ENCODE assay signal across 23 cellular contexts in genomic region chr17:34763727-34764665, GRCh38.
A peak's percentile ranks its signal among the peaks of the same experiment; 100 is the strongest.
DNase-seq lines count a peak whose midpoint lies in the region; ATAC-seq, FAIRE-seq and TF ChIP-seq lines count a peak whose summit lies in the region.
"Had no signal": no experiment of that assay in that cellular context is flagged by ENCODE, and none has a peak within 500 bp of the region (broad histone marks: within the 10 kb centered on the region; RNA-seq: fewer than 3 reads in every experiment).

No MANE protein-coding gene starts in this region.

- H3K14ac ChIP-seq in H1 (ENCODE audit: insufficient read length), result no peak overlapping the region

- H3K9me3 ChIP-seq in PC-3 (ENCODE audit: low read length), result no peaks in the 10 kb centered on the region
- H3K9me3 ChIP-seq in H1 (ENCODE audit: insufficient read depth in 2 of 2, low read depth in 1 of 2, low read length in 1 of 2), result no peaks in the 10 kb centered on the region
- H3K9me3 ChIP-seq in sigmoid colon, result no peaks in the 10 kb centered on the region
- H3K9me3 ChIP-seq in osteoblast (ENCODE audit: low read depth, low read length), result no peaks in the 10 kb centered on the region
- H3K9me3 ChIP-seq: adrenal gland, mucosa of descending colon, psoas muscle, SK-N-SH, testis, vagina had no signal

- BruUV-seq in PC-3 (replicated peaks; lab: Mats Ljungman, UMichigan), result no TSS peak

- no peak overlapping the region for H3K4me2 ChIP-seq in PC-3 (ENCODE audit: low read length)
- H3K4me2 ChIP-seq in H1 (ENCODE audit: insufficient read depth in 1 of 2, low read depth in 2 of 2, low read length in 2 of 2), result peak overlapping the region; percentile 29 to 37; a peak in 1 of 4 replicates
- H3K4me2 ChIP-seq in osteoblast (ENCODE audit: insufficient read depth, low read length), result no peak overlapping the region
- H3K4me2 ChIP-seq: SK-N-SH had no signal

- POLR2A ChIA-PET in PC-3 (lab: Charles Lee; ENCODE audit: unreplicated experiment), result no interaction called here
- POLR2A ChIA-PET in H1 (lab: Charles Lee; ENCODE audit: partially characterized antibody), result no interaction called here

- no peaks in the 10 kb centered on the region for H3K36me3 ChIP-seq in PC-3 (ENCODE audit: low read depth, low read length)
- no peaks in the 10 kb centered on the region; a peak in 1 of 8 replicates for H3K36me3 ChIP-seq in H1 (ENCODE audit: control insufficient read depth in 2 of 4, insufficient read depth in 4 of 4, low read length in 3 of 4)
- no peaks in the 10 kb centered on the region for H3K36me3 ChIP-seq in sigmoid colon
- no peaks in the 10 kb centered on the region for H3K36me3 ChIP-seq in osteoblast (ENCODE audit: insufficient read depth, low read length)
- H3K36me3 ChIP-seq: adrenal gland, vagina had no signal

- H3K4ac ChIP-seq in H1 (replicated peaks; ENCODE audit: insufficient read length, low read depth, low read length), result no peak overlapping the region

- no peaks in the 10 kb centered on the region for H3K79me1 ChIP-seq in H1 (ENCODE audit: low read depth, low read length)

- H3K9ac ChIP-seq in PC-3 (ENCODE audit: low read length), result no peak overlapping the region
- no peak overlapping the region for H3K9ac ChIP-seq in H1 (replicated peaks in 1 of 4; ENCODE audit: extremely low read depth in 1 of 4, low read depth in 3 of 4, low read length in 3 of 4)
- H3K9ac ChIP-seq: SK-N-SH had no signal

- no peak overlapping the region for H4K5ac ChIP-seq in H1 (ENCODE audit: insufficient read length, low read depth, low read length)

- H2BK15ac ChIP-seq in H1 (ENCODE audit: low read length), result peak overlapping the region; percentile 93; the same call in 1 of the 2 replicates

- H3K27ac ChIP-seq in PC-3 (ENCODE audit: low read length) (no peak overlapping the region), H1 (ENCODE audit: low read depth, low read length) (no peak overlapping the region), sigmoid colon (no peak overlapping the region), osteoblast (ENCODE audit: low read depth, low read length) (no peak overlapping the region)
- H3K27ac ChIP-seq: adrenal gland, psoas muscle, RWPE1, testis, vagina had no signal

- 90% methylated on average over 6 of the region's 7 CpGs; no CpG with 5 or more reads in 1 of the 2 experiments for WGBS in H1 (ENCODE audit: extremely low coverage in 1 of 2, insufficient coverage in 1 of 2, insufficient read length in 1 of 2, insufficient replicate concordance in 2 of 2, low coverage in 1 of 2, low lambda C conversion rate in 2 of 2, missing lambda C conversion rate in 1 of 2), 2 experiments
- 71 to 74% methylated on average over 7 of the region's 7 CpGs for WGBS in sigmoid colon, 2 donors

- H2BK20ac ChIP-seq in H1 (ENCODE audit: low read length), result no peak overlapping the region

- TF ChIP-seq RAD21 in H1 (IDR thresholded peaks at IDR 0.05 in 1 of 2, conservative IDR thresholded peaks at IDR 0.05 in 1 of 2; ENCODE audit: low read depth in 2 of 2, low read length in 2 of 2), result no peak

- TF ChIP-seq POLR2A in H1 (IDR thresholded peaks at IDR 0.05; ENCODE audit: control extremely low read depth in 1 of 2, low read depth in 2 of 2, low read length in 2 of 2) (no peak), sigmoid colon (IDR thresholded peaks at IDR 0.05) (no peak)

- no peak overlapping the region for H2BK120ac ChIP-seq in H1 (replicated peaks; ENCODE audit: low read depth, low read length)

- no peak overlapping the region; the same call in 1 of the 2 replicates for H2AK5ac ChIP-seq in H1 (ENCODE audit: low read depth, low read length)

- intact Hi-C loops in PC-3 (cut with micrococcal nuclease) (no loop called here), sigmoid colon (cut with DNase I) (no loop called here)

- peak; percentile 10 for DNase-seq in ELR (ENCODE audit: low read depth)
- DNase-seq in PC-3, result peak; percentile 2
- DNase-seq in H1 (ENCODE audit: low read depth in 1 of 2, low spot score in 2 of 2), result no peak
- peak; percentile 30 for DNase-seq in sigmoid colon
- no peak for DNase-seq in osteoblast (ENCODE audit: insufficient read length, low spot score, missing footprints)
- DNase-seq: activated CD8-positive, alpha-beta T cell treated with anti-CD3 and anti-CD28 coated beads for 36 hours; adrenal gland; CD4-positive, alpha-beta memory T cell; mucosa of descending colon; NCI-H1105; NCI-H2081; NK-92 treated with Interleukin-12 subunit alpha and Interleukin-12 subunit beta, amount 100 ng/mL, for 24 hours; psoas muscle; SK-N-SH; small intestine; T1000; testis had no signal

- H3K23ac ChIP-seq in H1 (ENCODE audit: insufficient read length), result no peak overlapping the region

- no peak overlapping the region for H2AFZ ChIP-seq in PC-3 (ENCODE audit: low read length)
- no peak overlapping the region for H2AFZ ChIP-seq in H1 (ENCODE audit: low read length)
- no peak overlapping the region for H2AFZ ChIP-seq in osteoblast (ENCODE audit: low read length)

- H4K8ac ChIP-seq in H1 (ENCODE audit: extremely low read depth, insufficient read depth, low read length), result no peak overlapping the region

- H3K4me3 ChIP-seq in PC-3 (ENCODE audit: low read length) (no peak overlapping the region), H1 (ENCODE audit: extremely low read depth in 1 of 4, insufficient read depth in 2 of 4, low read depth in 3 of 4, low read length in 4 of 4) (no peak overlapping the region), sigmoid colon (no peak overlapping the region), osteoblast (ENCODE audit: insufficient read depth, low read length) (no peak overlapping the region)
- H3K4me3 ChIP-seq: adrenal gland, mucosa of descending colon, psoas muscle, testis, vagina had no signal

- H3K56ac ChIP-seq in H1 (replicated peaks; ENCODE audit: insufficient read length, low read depth, low read length), result no peak overlapping the region

- CTCF ChIA-PET in PC-3 (lab: Charles Lee), result no interaction called here
- CTCF ChIA-PET in H1 (lab: Charles Lee; ENCODE audit: partially characterized antibody), result interaction anchor here (0.6 to 1.1 kb wide), 4 partner anchors 44 to 1304 kb away, joined by 3 read pairs; no protein-coding TSS in a partner anchor

- H3K23me2 ChIP-seq in H1 (ENCODE audit: low read depth, low read length), result no peaks in the 10 kb centered on the region

- no peaks in the 10 kb centered on the region for H3K9me2 ChIP-seq in PC-3 (replicated peaks; ENCODE audit: low read length)
- H3K9me2 ChIP-seq: SK-N-SH had no signal

- H3K4me1 ChIP-seq in PC-3 (ENCODE audit: insufficient read depth, low read length), result no peaks in the 10 kb centered on the region
- H3K4me1 ChIP-seq in H1 (replicated peaks in 1 of 4; ENCODE audit: control insufficient read depth in 3 of 4, insufficient read depth in 4 of 4, low read length in 3 of 4), result peaks cover 2 to 14% (median 6%) of the 10 kb centered on the region in 4 experiments; a peak in 5 of 7 replicates
- no peaks in the 10 kb centered on the region for H3K4me1 ChIP-seq in sigmoid colon
- H3K4me1 ChIP-seq in osteoblast (ENCODE audit: insufficient read depth, low read length), result no peaks in the 10 kb centered on the region
- H3K4me1 ChIP-seq: adrenal gland, psoas muscle, testis, vagina had no signal

- H2BK5ac ChIP-seq in H1 (ENCODE audit: low read depth, low read length), result peak overlapping the region; percentile 40; the same call in 1 of the 2 replicates

- H2BK12ac ChIP-seq in H1 (ENCODE audit: low read depth, low read length), result peak overlapping the region; percentile 75; the same call in 1 of the 2 replicates

- H3K18ac ChIP-seq in H1 (ENCODE audit: extremely low read depth, low read length), result no peak overlapping the region

- no peaks in the 10 kb centered on the region for H4K20me1 ChIP-seq in PC-3 (ENCODE audit: low read length)
- H4K20me1 ChIP-seq in H1 (replicated peaks in 1 of 2; ENCODE audit: control insufficient read depth in 1 of 2, insufficient read depth in 2 of 2, low read length in 2 of 2), result no peaks in the 10 kb centered on the region
- no peaks in the 10 kb centered on the region for H4K20me1 ChIP-seq in osteoblast (ENCODE audit: insufficient read depth, low read length)

- TF ChIP-seq CTCF in PC-3 (conservative IDR thresholded peaks at IDR 0.05; ENCODE audit: low read depth, low read length), result no peak
- no peak for TF ChIP-seq CTCF in H1 (IDR thresholded peaks at IDR 0.05; ENCODE audit: control extremely low read depth in 1 of 3, insufficient read depth in 1 of 3, low read depth in 1 of 3, low read length in 3 of 3)
- TF ChIP-seq CTCF in sigmoid colon (IDR thresholded peaks at IDR 0.05), result no peak
- no peak for TF ChIP-seq CTCF in osteoblast (IDR thresholded peaks at IDR 0.05; ENCODE audit: extremely low read depth, low read depth, low read length)

- no peak for TF ChIP-seq EP300 in H1 (IDR thresholded peaks at IDR 0.05; ENCODE audit: borderline replicate concordance in 1 of 2, low read depth in 2 of 2, low read length in 2 of 2)
- TF ChIP-seq EP300 in sigmoid colon (IDR thresholded peaks at IDR 0.05), result no peak

- H3K27me3 ChIP-seq in PC-3 (ENCODE audit: low read length), result no peaks in the 10 kb centered on the region
- H3K27me3 ChIP-seq in H1 (replicated peaks in 1 of 4; ENCODE audit: control insufficient read depth in 3 of 4, extremely low read depth in 1 of 4, insufficient read depth in 3 of 4, low read length in 3 of 4), result no peaks in the 10 kb centered on the region; a peak in 1 of 7 replicates
- H3K27me3 ChIP-seq in sigmoid colon, result no peaks in the 10 kb centered on the region
- H3K27me3 ChIP-seq in osteoblast (ENCODE audit: insufficient read depth, low read length), result no peaks in the 10 kb centered on the region
- H3K27me3 ChIP-seq: adrenal gland, testis, vagina had no signal

- no peaks in the 10 kb centered on the region for H3F3A ChIP-seq in PC-3 (ENCODE audit: low read length, unreplicated experiment)

- peak overlapping the region; percentile 16 for H4K91ac ChIP-seq in H1 (replicated peaks; ENCODE audit: insufficient read length, low read length)

- ATAC-seq in PC-3 (no peak), HG02642 (IDR thresholded peaks at IDR 0.05; ENCODE audit: poor library complexity, unreplicated experiment) (no peak), HG03095 (IDR thresholded peaks at IDR 0.05; ENCODE audit: unreplicated experiment) (no peak)
- ATAC-seq: activated CD8-positive, alpha-beta T cell treated with anti-CD3 and anti-CD28 coated beads for 36 hours; HCT116; mucosa of descending colon; psoas muscle; stimulated activated memory B cell treated with anti-CD40 and anti-IgM and Interleukin-4, amounts not matched to agents 10 μg/mL and 1 μg/mL and 100 μg/mL, for 72 hours had no signal

- H3K79me2 ChIP-seq in PC-3 (ENCODE audit: low read length) (no peaks in the 10 kb centered on the region), H1 (ENCODE audit: control insufficient read depth in 1 of 2, insufficient read depth in 2 of 2, low read length in 2 of 2) (no peaks in the 10 kb centered on the region), osteoblast (ENCODE audit: insufficient read depth, low read length) (no peaks in the 10 kb centered on the region)

- FAIRE-seq in H1 (lab: Jason Lieb, UNC), result no peak
- FAIRE-seq: small intestine had no signal

TF ChIP-seq in H1, 55 proteins besides CTCF, POLR2A, EP300 and RAD21 (continues in another document):
- no peak for TF ChIP-seq SP2 (IDR thresholded peaks at IDR 0.05; ENCODE audit: low read length)
- TF ChIP-seq E2F6 (IDR thresholded peaks at IDR 0.05), result no peak

Comparison
In these comparisons a context has a peak if more than half of its experiments do, and no peak if none do; other contexts are left out.
1. DNase-seq: peak in ELR (single experiment), PC-3 (single experiment) and sigmoid colon (single experiment); none in H1 (0 of 2) and osteoblast (single experiment).
2. H3K4me2 ChIP-seq: peak in H1 (2 of 2); none in PC-3 (single experiment) and osteoblast (single experiment).